ENCODE assay signal across 8 cellular contexts in the genomic region with DNA sequence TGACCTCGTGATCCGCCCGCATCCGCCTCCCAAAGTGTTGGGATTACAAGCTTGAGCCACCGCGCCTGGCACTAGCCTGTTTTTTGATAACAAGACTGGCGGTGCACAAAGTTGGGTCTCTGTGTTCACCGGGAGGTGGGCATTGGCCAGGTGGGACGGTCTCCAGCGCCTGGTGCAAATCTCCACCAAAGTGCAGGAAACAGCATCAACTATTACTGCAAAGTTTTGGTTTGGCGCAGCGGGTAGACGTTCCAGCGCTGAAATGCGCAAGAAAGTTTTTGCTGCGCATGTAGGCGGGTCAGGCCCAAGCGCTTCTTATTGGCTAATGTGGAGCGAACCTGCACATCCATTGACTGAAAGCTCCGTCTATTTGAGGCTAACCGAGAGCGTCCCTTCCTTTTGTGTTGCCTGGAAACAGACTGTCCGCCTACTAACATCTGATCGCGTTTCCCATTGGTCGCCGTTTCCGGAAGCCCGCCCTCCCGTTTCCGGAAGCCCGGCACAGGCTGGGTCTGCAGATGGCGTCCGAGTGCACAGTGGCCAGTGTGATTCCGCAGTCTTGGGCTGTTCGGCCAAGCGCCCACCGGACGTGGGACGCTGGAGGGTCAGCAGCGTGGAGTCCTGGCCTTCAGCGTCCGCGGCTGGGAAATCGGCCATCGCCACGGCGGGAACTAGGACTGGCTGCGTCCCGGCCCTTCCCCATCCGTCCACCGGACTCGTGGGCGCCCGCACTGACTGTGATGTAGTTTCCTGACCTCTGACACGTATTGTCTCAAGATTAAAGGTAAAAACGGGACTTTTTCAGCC.
DNase-seq lines count a peak whose midpoint lies in the region; TF ChIP-seq lines count a peak whose summit lies in the region.

No MANE protein-coding gene starts in this region.

- no peaks in the 10 kb centered on the region for H3K9me3 ChIP-seq in HAP-1
- no peaks in the 10 kb centered on the region for H3K9me3 ChIP-seq in MM.1S (replicated peaks; ENCODE audit: insufficient read depth, low read length)
- H3K9me3 ChIP-seq in neuron (ENCODE audit: low read length) = peaks cover 23% of the 10 kb centered on the region
- no peaks in the 10 kb centered on the region for H3K9me3 ChIP-seq in subcutaneous abdominal adipose tissue (ENCODE audit: control insufficient read depth in 5 of 5, low read length in 5 of 5)

- H3K4me1 ChIP-seq in HAP-1 = no peaks in the 10 kb centered on the region
- no peaks in the 10 kb centered on the region for H3K4me1 ChIP-seq in MM.1S (ENCODE audit: low read length)
- no peaks in the 10 kb centered on the region for H3K4me1 ChIP-seq in neuron (ENCODE audit: insufficient read depth, low read length)
- H3K4me1 ChIP-seq in subcutaneous abdominal adipose tissue (ENCODE audit: control insufficient read depth in 5 of 5, insufficient read depth in 5 of 5, low read length in 5 of 5) = peaks cover 0 to 28% (median 18%) of the 10 kb centered on the region in 5 donors

- no peaks in the 10 kb centered on the region for H4K20me1 ChIP-seq in MM.1S (ENCODE audit: insufficient read depth, low read length)

- no peaks in the 10 kb centered on the region for H3K36me3 ChIP-seq in HAP-1 (replicated peaks)
- no peaks in the 10 kb centered on the region for H3K36me3 ChIP-seq in MM.1S (replicated peaks; ENCODE audit: insufficient read depth, low read length)
- peaks cover 25% of the 10 kb centered on the region for H3K36me3 ChIP-seq in neuron (ENCODE audit: insufficient read depth, low read length)
- no peaks in the 10 kb centered on the region for H3K36me3 ChIP-seq in subcutaneous abdominal adipose tissue (ENCODE audit: control insufficient read depth in 5 of 5, insufficient read depth in 5 of 5, low read length in 5 of 5)

- no peaks in the 10 kb centered on the region for H3F3A ChIP-seq in MM.1S (ENCODE audit: insufficient read depth, low read length)

- H3K9me2 ChIP-seq in MM.1S (replicated peaks; ENCODE audit: insufficient read depth, low read length) = no peaks in the 10 kb centered on the region

- H3K27me3 ChIP-seq in HAP-1 (ENCODE audit: low read depth) (no peaks in the 10 kb centered on the region), MM.1S (replicated peaks; ENCODE audit: insufficient read depth, low read length) (no peaks in the 10 kb centered on the region), neuron (ENCODE audit: insufficient read depth, low read length) (no peaks in the 10 kb centered on the region), subcutaneous abdominal adipose tissue (ENCODE audit: control insufficient read depth in 5 of 5, insufficient read depth in 4 of 5, low read length in 5 of 5) (no peaks in the 10 kb centered on the region)

- peak overlapping the region; percentile 53 for H2AFZ ChIP-seq in MM.1S (ENCODE audit: low read length)
- H2AFZ ChIP-seq in neuron (ENCODE audit: low read depth, low read length) = peak overlapping the region; percentile 58

- H3K79me2 ChIP-seq in MM.1S (ENCODE audit: low read length) = no peaks in the 10 kb centered on the region

- peak; percentile 9; the same call in 1 of the 2 replicates for TF ChIP-seq CTCF in MM.1S (IDR thresholded peaks at IDR 0.05; ENCODE audit: low read length)

- H3K4me2 ChIP-seq in MM.1S (ENCODE audit: low read depth, low read length) = no peak overlapping the region; the same call in 1 of the 2 replicates

- no peak overlapping the region; the same call in 1 of the 2 replicates for H3K9ac ChIP-seq in MM.1S (ENCODE audit: low read length)
- H3K9ac ChIP-seq in subcutaneous abdominal adipose tissue (ENCODE audit: low read length in 5 of 5) = peak overlapping the region; percentile 56 to 96 (median 79)

- H3K4me3 ChIP-seq in HAP-1 (peak overlapping the region; percentile 95), MM.1S (ENCODE audit: low read length) (peak overlapping the region; percentile 60; the same call in 1 of the 2 replicates), neuron (ENCODE audit: low read length) (peak overlapping the region; percentile 65), subcutaneous abdominal adipose tissue (ENCODE audit: low read depth in 1 of 5, low read length in 5 of 5) (peak overlapping the region; percentile 86 to 98 (median 95))

- peak; percentile 92 for DNase-seq in GDM1 (lab: John Stamatoyannopoulos, UW)
- DNase-seq in HAP-1 (ENCODE audit: low spot score in 2 of 2) = peak; percentile 94 to 96
- peak; percentile 85 for DNase-seq in MM.1S
- peak; percentile 75 for DNase-seq in SIG-M5 (lab: John Stamatoyannopoulos, UW)
- DNase-seq in activated naive CD4-positive, alpha-beta T cell (lab: John Stamatoyannopoulos, UW) = peak; percentile 74 to 88 (median 84)
- peak; percentile 97 for DNase-seq in foreskin melanocyte

- in situ Hi-C loops in HAP-1 (cut with MboI; ENCODE audit: low sequenced_read_pairs) = no loop called here

- H3K27ac ChIP-seq in MM.1S (ENCODE audit: low read length) (no peak overlapping the region), subcutaneous abdominal adipose tissue (ENCODE audit: low read depth, low read length) (peak overlapping the region; percentile 77)
